Comparison of ENCODE assay signal across 19 cellular contexts in genomic region chr5:125042243-125042887, GRCh38.
A peak's percentile ranks its signal among the peaks of the same experiment; 100 is the strongest.
DNase-seq lines count a peak whose midpoint lies in the region; ATAC-seq and TF ChIP-seq lines count a peak whose summit lies in the region.
"Had no signal": no experiment of that assay in that cellular context is flagged by ENCODE, and none has a peak within 500 bp of the region (broad histone marks: within the 10 kb centered on the region; RNA-seq: fewer than 3 reads in every experiment).

No MANE protein-coding gene starts in this region.

- H3K27me3 ChIP-seq in mammary epithelial cell (ENCODE audit: insufficient read depth, low read length) (no peaks in the 10 kb centered on the region), SK-N-SH (ENCODE audit: insufficient read depth) (no peaks in the 10 kb centered on the region)
- H3K27me3 ChIP-seq: uterus had no signal

- CTCF ChIA-PET in MCF 10A (lab: Yijun Ruan, JAX): interaction anchor here (0.7 to 1.3 kb wide), 4 partner anchors 9 to 180 kb away, joined by 3 to 4 read pairs (median 3); no protein-coding TSS in a partner anchor
- CTCF ChIA-PET in mammary epithelial cell (lab: Charles Lee; ENCODE audit: low non-redundant PET): no interaction called here
- CTCF ChIA-PET in SK-N-SH (lab: Yijun Ruan, JAX): no interaction called here

- no peak overlapping the region for H3K4me3 Mint-ChIP-seq in MCF 10A (ENCODE audit: unreplicated experiment)
- peak overlapping the region; percentile 6 for H3K4me3 Mint-ChIP-seq in type B pancreatic cell
- H3K4me3 Mint-ChIP-seq in chondrocyte (ENCODE audit: unreplicated experiment): no peak overlapping the region
- H3K4me3 Mint-ChIP-seq: activated naive CD4-positive, alpha-beta T cell treated with anti-CD3 and anti-CD28 coated beads, Interleukin-2, amount 10 ng/mL, durations not matched to agents 7 days and 5 days; CD8-positive, alpha-beta memory T cell; naive B cell; stimulated activated naive CD8-positive, alpha-beta T cell treated with anti-CD3 and anti-CD28 coated beads, Interleukin-15, amount 100 ng/mL, for 72 hours had no signal

- H3K27me3 Mint-ChIP-seq in MCF 10A (ENCODE audit: insufficient read depth, unreplicated experiment) (no peaks in the 10 kb centered on the region), type B pancreatic cell (no peaks in the 10 kb centered on the region), chondrocyte (ENCODE audit: low read depth) (no peaks in the 10 kb centered on the region)
- H3K27me3 Mint-ChIP-seq: activated naive CD4-positive, alpha-beta T cell treated with anti-CD3 and anti-CD28 coated beads, Interleukin-2, amount 10 ng/mL, durations not matched to agents 7 days and 5 days; stimulated activated naive CD8-positive, alpha-beta T cell treated with anti-CD3 and anti-CD28 coated beads, Interleukin-15, amount 100 ng/mL, for 72 hours had no signal

- DNase-seq in MCF 10A (ENCODE audit: unreplicated experiment) (peak; percentile 20), mammary epithelial cell (no peak), SK-N-SH (no peak), fibroblast of the aortic adventitia (ENCODE audit: low read depth) (peak; percentile 83), type B pancreatic cell (ENCODE audit: extremely low spot score, unreplicated experiment) (no peak), chondrocyte (ENCODE audit: low spot score) (no peak), GM13976 (ENCODE audit: low spot score) (no peak)
- DNase-seq: activated CD4-positive, alpha-beta T cell treated with anti-CD3 and anti-CD28 coated beads, Interleukin-2, amount 50 U/mL, for 1 hour; activated naive CD4-positive, alpha-beta T cell treated with anti-CD3 and anti-CD28 coated beads, Interleukin-2, amount 10 ng/mL, durations not matched to agents 7 days and 5 days; activated T-cell treated with anti-CD3 and anti-CD28 coated beads, Interleukin-2, amount 50 U/mL, for 1 hour; CD8-positive, alpha-beta memory T cell; effector CD8-positive, alpha-beta T cell; left ventricle myocardium inferior; naive B cell; NCI-H1694 treated with DMSO at 0.1 percent for 48 hours; NCI-H446 treated with DMSO at 0.1 percent for 48 hours; stimulated activated naive CD8-positive, alpha-beta T cell treated with anti-CD3 and anti-CD28 coated beads, Interleukin-15, amount 100 ng/mL, for 72 hours; uterus had no signal

- dilution Hi-C loops in mammary epithelial cell (cut with HindIII; ENCODE audit: low sequenced_read_pairs): no loop called here

- H3K79me2 ChIP-seq in mammary epithelial cell (ENCODE audit: insufficient read depth, low read length) (no peaks in the 10 kb centered on the region), SK-N-SH (ENCODE audit: insufficient read depth) (no peaks in the 10 kb centered on the region)

- H3K9me3 Mint-ChIP-seq in MCF 10A (ENCODE audit: unreplicated experiment) (no peaks in the 10 kb centered on the region), type B pancreatic cell (peaks cover 6% of the 10 kb centered on the region), chondrocyte (ENCODE audit: low read depth) (no peaks in the 10 kb centered on the region)

- H3K4me2 ChIP-seq in mammary epithelial cell (ENCODE audit: insufficient read depth, low read depth, low read length) (no peak overlapping the region), SK-N-SH (no peak overlapping the region)

- H3K27ac ChIP-seq in mammary epithelial cell (ENCODE audit: insufficient read depth, low read depth, low read length) (no peak overlapping the region), SK-N-SH (ENCODE audit: low read depth in 2 of 2, low read length in 1 of 2) (peak overlapping the region in 1 of 2 experiments; percentile 28; a peak in 1 of 4 replicates)
- H3K27ac ChIP-seq: left ventricle myocardium inferior, uterus had no signal

- in situ Hi-C loops in mammary epithelial cell (cut with MboI; ENCODE audit: low sequenced_read_pairs in 2 of 2): no loop called here
- in situ Hi-C loops in GM13976 (cut with MboI; ENCODE audit: low sequenced_read_pairs, unreplicated experiment): no loop called here

- H3K9me3 ChIP-seq in mammary epithelial cell (replicated peaks; ENCODE audit: insufficient read depth, low read length) (no peaks in the 10 kb centered on the region), SK-N-SH (no peaks in the 10 kb centered on the region)
- H3K9me3 ChIP-seq: left ventricle myocardium inferior, uterus had no signal

- TF ChIP-seq CTCF in MCF 10A (IDR thresholded peaks at IDR 0.05; ENCODE audit: unreplicated experiment) (no peak), mammary epithelial cell (conservative IDR thresholded peaks at IDR 0.05 in 1 of 2, IDR thresholded peaks at IDR 0.05 in 1 of 2; ENCODE audit: extremely low read depth in 1 of 2, insufficient read depth in 1 of 2, low read depth in 1 of 2, low read length in 2 of 2) (no peak), SK-N-SH (IDR thresholded peaks at IDR 0.05) (no peak), fibroblast of the aortic adventitia (IDR thresholded peaks at IDR 0.05; ENCODE audit: insufficient read depth, low read length) (no peak), type B pancreatic cell (conservative IDR thresholded peaks at IDR 0.05) (no peak), chondrocyte (IDR thresholded peaks at IDR 0.05) (no peak), GM13976 (IDR thresholded peaks at IDR 0.05; ENCODE audit: borderline replicate concordance, control extremely low read depth, extremely low read depth, insufficient read depth, missing control alignments) (no peak)

- H3K27ac Mint-ChIP-seq in MCF 10A (ENCODE audit: low read depth, unreplicated experiment): peak overlapping the region; percentile 70
- H3K27ac Mint-ChIP-seq in type B pancreatic cell: no peak overlapping the region
- H3K27ac Mint-ChIP-seq in chondrocyte (ENCODE audit: unreplicated experiment): no peak overlapping the region
- H3K27ac Mint-ChIP-seq: activated naive CD4-positive, alpha-beta T cell treated with anti-CD3 and anti-CD28 coated beads, Interleukin-2, amount 10 ng/mL, durations not matched to agents 7 days and 5 days; CD8-positive, alpha-beta memory T cell; stimulated activated naive CD8-positive, alpha-beta T cell treated with anti-CD3 and anti-CD28 coated beads, Interleukin-15, amount 100 ng/mL, for 72 hours had no signal

- no peaks in the 10 kb centered on the region for H3K36me3 ChIP-seq in mammary epithelial cell (ENCODE audit: insufficient read depth, low read length)
- no peaks in the 10 kb centered on the region for H3K36me3 ChIP-seq in SK-N-SH (replicated peaks in 1 of 2; ENCODE audit: control insufficient read depth in 1 of 2, insufficient read depth in 2 of 2, low read length in 1 of 2)
- H3K36me3 ChIP-seq: left ventricle myocardium inferior, uterus had no signal

- TF ChIP-seq RAD21 in SK-N-SH (IDR thresholded peaks at IDR 0.05; ENCODE audit: low read length): no peak

- H3K4me1 ChIP-seq in mammary epithelial cell (ENCODE audit: insufficient read depth, low read length): peaks cover 20% of the 10 kb centered on the region
- peaks cover 20 to 33% of the 10 kb centered on the region in 2 experiments for H3K4me1 ChIP-seq in SK-N-SH (ENCODE audit: control insufficient read depth in 1 of 2, insufficient read depth in 2 of 2, low read depth in 1 of 2, low read length in 1 of 2)

- ATAC-seq in GM19324 (IDR thresholded peaks at IDR 0.05; ENCODE audit: low FRiP score, unreplicated experiment): no peak
- ATAC-seq: stimulated activated naive CD8-positive, alpha-beta T cell treated with anti-CD3 and anti-CD28 coated beads, Interleukin-15, amount 100 ng/mL, for 72 hours had no signal

- peaks cover 34% of the 10 kb centered on the region for H3K4me1 Mint-ChIP-seq in MCF 10A (ENCODE audit: insufficient read depth, unreplicated experiment)
- H3K4me1 Mint-ChIP-seq in type B pancreatic cell (ENCODE audit: unreplicated experiment): peaks cover 35% of the 10 kb centered on the region
- H3K4me1 Mint-ChIP-seq in chondrocyte (ENCODE audit: low read depth): peaks cover 49% of the 10 kb centered on the region
- H3K4me1 Mint-ChIP-seq: activated naive CD4-positive, alpha-beta T cell treated with anti-CD3 and anti-CD28 coated beads, Interleukin-2, amount 10 ng/mL, durations not matched to agents 7 days and 5 days; CD8-positive, alpha-beta memory T cell; stimulated activated naive CD8-positive, alpha-beta T cell treated with anti-CD3 and anti-CD28 coated beads, Interleukin-15, amount 100 ng/mL, for 72 hours had no signal

- H3K9ac ChIP-seq in mammary epithelial cell (ENCODE audit: insufficient read depth, low read length): no peak overlapping the region
- H3K9ac ChIP-seq in SK-N-SH: no peak overlapping the region

- no peaks in the 10 kb centered on the region for H3K9me2 ChIP-seq in SK-N-SH

- POLR2A ChIA-PET in MCF 10A (lab: Yijun Ruan, JAX): interaction anchor here (0.6 to 1.5 kb wide), 5 partner anchors 25 to 301 kb away, joined by 3 to 5 read pairs (median 3); no protein-coding TSS in a partner anchor
- POLR2A ChIA-PET in SK-N-SH (lab: Yijun Ruan, JAX): interaction anchor here (1.3 kb wide), 1 partner anchor 294 kb away, joined by 4 read pairs; no protein-coding TSS in a partner anchor

- intact Hi-C loops in MCF 10A (cut with micrococcal nuclease) (loop anchor here (5.0 kb wide), 2 partner anchors 300 to 635 kb away; no protein-coding TSS in a partner anchor), mammary epithelial cell (cut with micrococcal nuclease) (no loop called here)

- TF ChIP-seq EP300 in SK-N-SH (IDR thresholded peaks at IDR 0.05; ENCODE audit: borderline replicate concordance in 1 of 2, low read depth in 1 of 2, low read length in 1 of 2): peak in 1 of 2 experiments; percentile 40; a peak in 1 of 4 replicates

- H3K4me3 ChIP-seq in mammary epithelial cell (replicated peaks in 1 of 3; ENCODE audit: insufficient read depth in 1 of 3, low read depth in 2 of 3, low read length in 3 of 3) (no peak overlapping the region), SK-N-SH (ENCODE audit: low read depth in 2 of 2, low read length in 1 of 2) (no peak overlapping the region), fibroblast of the aortic adventitia (ENCODE audit: low read depth, low read length) (no peak overlapping the region)
- H3K4me3 ChIP-seq: left ventricle myocardium inferior, uterus had no signal

- peaks cover 19% of the 10 kb centered on the region for H3F3A ChIP-seq in SK-N-SH (replicated peaks; ENCODE audit: insufficient read depth)

- WGBS in mammary epithelial cell (ENCODE audit: low coverage, missing lambda C conversion rate): 100% methylated on average over 1 of the region's 1 CpG
- 93% methylated on average over 1 of the region's 1 CpG for WGBS in SK-N-SH (ENCODE audit: low lambda C conversion rate)

- H3K36me3 Mint-ChIP-seq in MCF 10A (ENCODE audit: insufficient read depth, unreplicated experiment) (no peaks in the 10 kb centered on the region), type B pancreatic cell (no peaks in the 10 kb centered on the region), chondrocyte (ENCODE audit: low read depth) (no peaks in the 10 kb centered on the region)
- H3K36me3 Mint-ChIP-seq: activated naive CD4-positive, alpha-beta T cell treated with anti-CD3 and anti-CD28 coated beads, Interleukin-2, amount 10 ng/mL, durations not matched to agents 7 days and 5 days; CD8-positive, alpha-beta memory T cell; naive B cell had no signal

- BruUV-seq in MCF 10A (replicated peaks; lab: Mats Ljungman, UMichigan) (no TSS peak), mammary epithelial cell (replicated peaks; lab: Mats Ljungman, UMichigan) (no TSS peak)

- H4K20me1 ChIP-seq in mammary epithelial cell (ENCODE audit: insufficient read depth, low read length) (no peaks in the 10 kb centered on the region), SK-N-SH (ENCODE audit: insufficient read depth) (no peaks in the 10 kb centered on the region)

- H2AFZ ChIP-seq in mammary epithelial cell (ENCODE audit: low read depth, low read length): no peak overlapping the region
- H2AFZ ChIP-seq in SK-N-SH (ENCODE audit: low read depth): no peak overlapping the region

Comparison
In these comparisons a context has a peak if more than half of its experiments do, and no peak if none do; other contexts are left out.
1. DNase-seq: peak in MCF 10A (single experiment) and fibroblast of the aortic adventitia (single experiment); none in mammary epithelial cell (single experiment), SK-N-SH (single experiment), type B pancreatic cell (single experiment), chondrocyte (single experiment) and GM13976 (single experiment).